ENCODE assay signal across 9 cellular contexts in genomic region chr10:71486465-71487114, GRCh38.
A peak's percentile ranks its signal among the peaks of the same experiment; 100 is the strongest.
DNase-seq lines count a peak whose midpoint lies in the region; ATAC-seq, FAIRE-seq and TF ChIP-seq lines count a peak whose summit lies in the region.
"Had no signal": no experiment of that assay in that cellular context is flagged by ENCODE, and none has a peak within 500 bp of the region (broad histone marks: within the 10 kb centered on the region; RNA-seq: fewer than 3 reads in every experiment).

No MANE protein-coding gene starts in this region.

- TF ChIP-seq CTCF in BE2C (IDR thresholded peaks at IDR 0.05; ENCODE audit: low read depth, low read length) = peak; percentile 92
- peak; percentile 92 to 99 (median 96) for TF ChIP-seq CTCF in H1 (IDR thresholded peaks at IDR 0.05; ENCODE audit: control extremely low read depth in 1 of 3, insufficient read depth in 1 of 3, low read depth in 1 of 3, low read length in 3 of 3)
- peak; percentile 12 to 58 (median 29) for TF ChIP-seq CTCF in nephron (IDR thresholded peaks at IDR 0.05; ENCODE audit: unreplicated experiment in 3 of 3)

- TF ChIP-seq EP300 in H1 (IDR thresholded peaks at IDR 0.05; ENCODE audit: borderline replicate concordance in 1 of 2, low read depth in 2 of 2, low read length in 2 of 2) = no peak

- no peaks in the 10 kb centered on the region; the same call in 1 of the 2 replicates for H3K23me2 ChIP-seq in H1 (ENCODE audit: low read depth, low read length)

- peaks cover 23% of the 10 kb centered on the region for H3K27me3 Mint-ChIP-seq in nephron (ENCODE audit: low read depth)

- no peaks in the 10 kb centered on the region for H3K4me1 ChIP-seq in BE2C
- H3K4me1 ChIP-seq in H1 (replicated peaks in 1 of 4; ENCODE audit: control insufficient read depth in 3 of 4, insufficient read depth in 4 of 4, low read length in 3 of 4) = peaks cover 0 to 6% (median 1%) of the 10 kb centered on the region in 4 experiments; a peak in 3 of 7 replicates

- POLR2A ChIA-PET in H1 (lab: Charles Lee; ENCODE audit: partially characterized antibody) = no interaction called here

- peak overlapping the region in 1 of 3 experiments; percentile 12 for H3K27ac Mint-ChIP-seq in nephron
- H3K27ac Mint-ChIP-seq: effector memory CD8-positive, alpha-beta T cell had no signal

- peak; percentile 92 to 94 for TF ChIP-seq RAD21 in H1 (IDR thresholded peaks at IDR 0.05 in 1 of 2, conservative IDR thresholded peaks at IDR 0.05 in 1 of 2; ENCODE audit: low read depth in 2 of 2, low read length in 2 of 2)

- no peak overlapping the region for H2BK120ac ChIP-seq in H1 (replicated peaks; ENCODE audit: low read depth, low read length)

- TF ChIP-seq POLR2A in H1 (IDR thresholded peaks at IDR 0.05; ENCODE audit: control extremely low read depth in 1 of 2, low read depth in 2 of 2, low read length in 2 of 2) = no peak

- no peak overlapping the region for H3K9ac ChIP-seq in H1 (replicated peaks in 1 of 4; ENCODE audit: extremely low read depth in 1 of 4, low read depth in 3 of 4, low read length in 3 of 4)

- no peak overlapping the region for H3K4ac ChIP-seq in H1 (replicated peaks; ENCODE audit: insufficient read length, low read depth, low read length)

- H3K4me3 Mint-ChIP-seq in nephron = no peak overlapping the region
- H3K4me3 Mint-ChIP-seq: effector memory CD8-positive, alpha-beta T cell had no signal

- H4K5ac ChIP-seq in H1 (ENCODE audit: insufficient read length, low read depth, low read length) = no peak overlapping the region

- no peak overlapping the region for H3K56ac ChIP-seq in H1 (replicated peaks; ENCODE audit: insufficient read length, low read depth, low read length)

- H3K27me3 ChIP-seq in BE2C = peaks cover 3% of the 10 kb centered on the region; the same call in 1 of the 2 replicates
- H3K27me3 ChIP-seq in H1 (replicated peaks in 1 of 4; ENCODE audit: control insufficient read depth in 3 of 4, extremely low read depth in 1 of 4, insufficient read depth in 3 of 4, low read length in 3 of 4) = no peaks in the 10 kb centered on the region

- WGBS in H1 (ENCODE audit: extremely low coverage in 1 of 2, insufficient coverage in 1 of 2, insufficient read length in 1 of 2, insufficient replicate concordance in 2 of 2, low coverage in 1 of 2, low lambda C conversion rate in 2 of 2, missing lambda C conversion rate in 1 of 2), 2 experiments = 24% methylated on average over 6 of the region's 6 CpGs; no CpG with 5 or more reads in 1 of the 2 experiments

- no peak overlapping the region for H2BK12ac ChIP-seq in H1 (ENCODE audit: low read depth, low read length)

- no peak overlapping the region for H4K91ac ChIP-seq in H1 (replicated peaks; ENCODE audit: insufficient read length, low read length)

- DNase-seq in BE2C (peak; percentile 85), HK-2 (ENCODE audit: unreplicated experiment) (peak; percentile 42), SW480 (ENCODE audit: low spot score) (peak; percentile 13), H1 (ENCODE audit: low read depth in 1 of 2, low spot score in 2 of 2) (peak in 1 of 2 experiments; percentile 93), NCI-H2227 (lab: John Stamatoyannopoulos, UW; ENCODE audit: unreplicated experiment) (no peak), NCI-H510A treated with DMSO at 0.1 percent for 48 hours (lab: John Stamatoyannopoulos, UW) (no peak)

- no peak overlapping the region for H2AFZ ChIP-seq in H1 (ENCODE audit: low read length)

- H3K23ac ChIP-seq in H1 (ENCODE audit: insufficient read length) = no peak overlapping the region

- H3K79me2 ChIP-seq in H1 (ENCODE audit: control insufficient read depth in 1 of 2, insufficient read depth in 2 of 2, low read length in 2 of 2) = no peaks in the 10 kb centered on the region

- H3K36me3 ChIP-seq in BE2C (no peaks in the 10 kb centered on the region), H1 (ENCODE audit: control insufficient read depth in 2 of 4, insufficient read depth in 4 of 4, low read length in 3 of 4) (no peaks in the 10 kb centered on the region)

- H2BK15ac ChIP-seq in H1 (ENCODE audit: low read length) = peak overlapping the region; percentile 99; the same call in 1 of the 2 replicates

- H4K8ac ChIP-seq in H1 (ENCODE audit: extremely low read depth, insufficient read depth, low read length) = no peak overlapping the region

- CTCF ChIA-PET in H1 (lab: Charles Lee; ENCODE audit: partially characterized antibody) = interaction anchor here (0.7 to 5.9 kb wide), 63 partner anchors 9 to 320 kb away, joined by 3 to 70 read pairs (median 5); partner anchors contain the start of gene CDH23

- H3K36me3 Mint-ChIP-seq in nephron (ENCODE audit: low read depth) = peaks cover 4% of the 10 kb centered on the region

- H3K18ac ChIP-seq in H1 (ENCODE audit: extremely low read depth, low read length) = no peak overlapping the region

- no peak for ATAC-seq in GM18517 (IDR thresholded peaks at IDR 0.05; ENCODE audit: unreplicated experiment)
- ATAC-seq: effector memory CD8-positive, alpha-beta T cell had no signal

- H3K9me3 Mint-ChIP-seq in nephron = peaks cover 19% of the 10 kb centered on the region

- no peaks in the 10 kb centered on the region for H3K9me3 ChIP-seq in BE2C
- peaks cover 0 to 3% of the 10 kb centered on the region in 2 experiments; a peak in 1 of 4 replicates for H3K9me3 ChIP-seq in H1 (ENCODE audit: insufficient read depth in 2 of 2, low read depth in 1 of 2, low read length in 1 of 2)

- no peak overlapping the region for H3K4me2 ChIP-seq in H1 (ENCODE audit: insufficient read depth in 1 of 2, low read depth in 2 of 2, low read length in 2 of 2)

- H3K79me1 ChIP-seq in H1 (ENCODE audit: low read depth, low read length) = no peaks in the 10 kb centered on the region

- H4K20me1 ChIP-seq in H1 (replicated peaks in 1 of 2; ENCODE audit: control insufficient read depth in 1 of 2, insufficient read depth in 2 of 2, low read length in 2 of 2) = no peaks in the 10 kb centered on the region

- no peak overlapping the region for H3K14ac ChIP-seq in H1 (ENCODE audit: insufficient read length)

- peak; percentile 48 for FAIRE-seq in H1 (lab: Jason Lieb, UNC)

- H3K27ac ChIP-seq in H1 (ENCODE audit: low read depth, low read length) = no peak overlapping the region

- H3K4me3 ChIP-seq in BE2C (ENCODE audit: low read depth, low read length) (no peak overlapping the region), H1 (ENCODE audit: extremely low read depth in 1 of 4, insufficient read depth in 2 of 4, low read depth in 3 of 4, low read length in 4 of 4) (no peak overlapping the region)

- no peak overlapping the region for H2AK5ac ChIP-seq in H1 (ENCODE audit: low read depth, low read length)

- no peaks in the 10 kb centered on the region for H3K4me1 Mint-ChIP-seq in nephron

- no peak overlapping the region for H2BK5ac ChIP-seq in H1 (ENCODE audit: low read depth, low read length)

- H2BK20ac ChIP-seq in H1 (ENCODE audit: low read length) = no peak overlapping the region

TF ChIP-seq in H1, 55 proteins besides CTCF, POLR2A, EP300 and RAD21:
- TF ChIP-seq FOSL1 (IDR thresholded peaks at IDR 0.05; ENCODE audit: insufficient read depth, low read depth, low read length) (no peak), SIN3A (conservative IDR thresholded peaks at IDR 0.05 in 1 of 2, IDR thresholded peaks at IDR 0.05 in 1 of 2; ENCODE audit: low read depth in 1 of 2, low read length in 2 of 2) (0 out of 4 replicates have a peak, but pooled peaks of 1 of the 2 experiments have one; percentile 30)
TF ChIP-seq in H1: peak in this region for 1.

Comparison
In these comparisons a context has a peak if more than half of its experiments do, and no peak if none do; other contexts are left out.
1. DNase-seq: peak in BE2C (single experiment), HK-2 (single experiment) and SW480 (single experiment); none in NCI-H2227 (single experiment) and NCI-H510A treated with DMSO at 0.1 percent for 48 hours (single experiment).
2. CTCF ChIP-seq: peak in every context shown above with its lines; median percentile 96 in H1; 92 in BE2C; 29 in nephron.